ENCODE assay signal across 7 cellular contexts in the genomic region with DNA sequence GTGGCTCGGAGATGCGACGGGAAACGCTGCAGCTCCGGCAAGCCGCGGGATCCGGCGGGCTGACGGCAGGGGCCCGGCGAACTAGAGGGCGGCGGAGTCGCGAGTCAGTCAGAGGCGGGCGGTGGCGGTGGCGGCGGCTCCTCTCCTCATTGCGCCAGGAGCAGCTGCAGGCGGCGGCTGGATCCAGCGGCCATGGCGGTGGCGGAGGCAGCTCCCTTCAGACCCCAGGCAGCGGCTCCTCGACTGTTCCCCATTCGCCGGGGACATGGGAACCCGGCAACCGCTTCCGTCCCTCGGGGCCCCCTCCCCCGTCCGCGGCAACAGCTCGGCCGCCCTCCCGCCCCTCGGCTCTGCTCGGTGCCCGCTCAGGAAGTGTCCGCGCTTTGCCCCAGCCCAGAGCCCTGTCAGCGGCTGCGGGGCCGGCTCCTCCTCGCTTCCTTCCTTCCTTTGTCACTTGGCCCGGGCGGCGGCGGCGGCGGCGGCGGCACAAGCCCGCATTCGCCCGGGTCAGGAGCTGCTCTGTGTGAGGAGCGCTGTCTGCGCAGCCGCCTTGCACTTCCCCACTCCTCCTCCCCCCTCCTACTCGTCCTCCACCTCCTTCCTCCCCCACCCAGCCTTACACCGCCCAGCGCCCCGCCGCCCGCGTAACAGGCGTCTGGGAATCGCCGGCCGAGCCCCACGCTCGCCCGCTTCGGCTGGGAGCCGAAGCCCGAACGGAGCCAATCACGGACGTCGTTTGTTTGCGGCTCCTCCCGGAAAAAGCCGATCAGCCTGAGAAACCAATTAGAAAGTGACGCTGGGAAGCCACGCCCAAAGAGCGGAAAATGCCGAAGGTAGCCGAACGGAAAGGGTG. TPM values are rescaled to one million over a fixed set of nuclear protein-coding genes. Genes with fewer than 3 reads are reported as not detected.
DNase-seq lines count a peak whose midpoint lies in the region; ATAC-seq lines count a peak whose summit lies in the region.

A gene (minus strand): TSS at position 525 of the 853 bp plus-strand sequence. CDS start 1,013 bp downstream, outside the sequence.

- peak within 1 kb of the TSS; percentile 97 for H3K27ac ChIP-seq in cingulate gyrus (ENCODE audit: low read depth, low read length)

- ATAC-seq in GM18517 (IDR thresholded peaks at IDR 0.05; ENCODE audit: unreplicated experiment) (peak; percentile 33), HG02852 (IDR thresholded peaks at IDR 0.05; ENCODE audit: unreplicated experiment) (peak; percentile 32), left colon (peak; percentile 73)

- peak; percentile 99 for DNase-seq in NCI-H2029 treated with DMSO at 0.1 percent for 48 hours (lab: John Stamatoyannopoulos, UW)
- peak; percentile 48 to 99 for DNase-seq in activated CD4-positive, alpha-beta T cell treated with anti-CD3 and anti-CD28 coated beads for 24 hours (ENCODE audit: low read depth in 2 of 2)
- DNase-seq in left colon, result peak in 1 of 2 donors; percentile 98
- DNase-seq in stimulated activated CD4-positive, alpha-beta T cell treated with anti-CD3 and anti-CD28 coated beads, Interleukin-4, amount 100 ng/mL, for 1 hour, result peak; percentile 73

- intact Hi-C loops in left colon (cut with DNase I, micrococcal nuclease), result no loop called here

RNA-seq across cellular contexts. Expression of the gene that starts here (rescaled TPM):
- total RNA-seq in left colon, result 10 to 100 TPM; 39.3 to 47.5 TPM
